In the genomic region with DNA sequence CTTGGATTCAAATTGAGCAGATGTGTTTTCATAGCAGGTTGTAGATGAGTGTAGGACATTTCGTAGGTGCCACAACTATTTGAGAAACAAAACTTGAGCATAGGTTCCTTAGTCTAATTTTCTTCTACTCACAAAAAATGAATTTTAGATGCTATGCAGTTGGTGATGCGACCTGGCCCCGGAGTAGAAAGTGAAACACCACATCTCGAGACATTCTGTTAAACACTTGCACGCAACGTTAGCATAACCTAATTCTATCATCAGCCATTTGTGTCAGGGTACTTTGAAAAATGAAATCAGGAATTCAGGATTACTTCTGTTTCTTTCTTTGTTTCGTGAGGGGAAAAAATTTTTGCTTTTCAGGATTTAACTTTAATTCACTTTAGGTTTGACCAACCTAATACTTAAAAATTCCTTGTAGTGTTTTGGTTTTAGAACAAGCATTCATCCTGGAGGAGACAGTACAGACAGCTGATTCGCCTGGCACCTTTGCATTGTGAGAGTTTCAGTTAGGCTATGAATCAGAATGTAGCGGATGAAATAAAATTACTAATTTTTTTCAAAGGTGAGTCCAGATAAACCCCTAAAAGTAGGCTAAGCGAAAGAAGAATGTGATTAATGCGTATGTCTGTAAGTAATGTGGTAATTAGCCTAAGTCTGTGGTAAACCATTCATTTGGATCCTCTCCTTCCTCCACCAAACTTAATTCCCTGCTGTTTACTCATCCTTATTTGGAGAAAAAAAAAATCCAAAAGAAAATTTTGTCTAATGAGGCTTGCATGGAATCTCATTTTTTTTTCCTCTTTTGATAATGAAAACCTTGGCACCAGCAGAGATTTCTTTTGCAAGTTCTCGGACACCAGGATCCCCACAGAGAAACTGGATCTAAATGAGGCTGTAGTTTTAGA, we compare ENCODE assay signal across 24 cellular contexts. TPM values are rescaled to one million over a fixed set of nuclear protein-coding genes. Genes with fewer than 3 reads are reported as not detected.
DNase-seq lines count a peak whose midpoint lies in the region; ATAC-seq and TF ChIP-seq lines count a peak whose summit lies in the region.
"Had no signal": no experiment of that assay in that cellular context is flagged by ENCODE, and none has a peak within 500 bp of the region (broad histone marks: within the 10 kb centered on the region; RNA-seq: fewer than 3 reads in every experiment).

No MANE protein-coding gene starts in this region.

- H3K36me3 ChIP-seq in body of pancreas (replicated peaks in 1 of 2; ENCODE audit: insufficient read depth in 1 of 2, low read depth in 2 of 2), result peaks cover 3 to 4% of the 10 kb centered on the region in 2 donors

- H3K27ac ChIP-seq in body of pancreas, result no peak overlapping the region
- H3K27ac ChIP-seq: GM23248, PC-9 had no signal

- no peaks in the 10 kb centered on the region for H3K9me3 Mint-ChIP-seq in WTC11
- H3K9me3 Mint-ChIP-seq: CD8-positive, alpha-beta memory T cell had no signal

- H3K4me3 Mint-ChIP-seq in WTC11, result no peak overlapping the region
- H3K4me3 Mint-ChIP-seq: CD8-positive, alpha-beta memory T cell had no signal

- DNase-seq in A172 (ENCODE audit: low spot score) (peak; percentile 64), GM12865 (ENCODE audit: low read depth) (peak; percentile 22), WTC11 (ENCODE audit: low spot score) (no peak), kidney tubule cell (ENCODE audit: low spot score) (peak; percentile 24), left colon (no peak), AG20443 (ENCODE audit: low spot score) (no peak), body of pancreas (no peak)
- DNase-seq: ACHN; C1 segment of cervical spinal cord; CD8-positive, alpha-beta memory T cell; DMS53; GDM1; GM23248; KG1; NCI-H1092 treated with DMSO at 0.1 percent for 48 hours; NCI-H1436 treated with DMSO at 0.1 percent for 48 hours; NCI-H1930; NCI-H69; PC-9; RPMI8226; SIG-M5; SK-N-SH had no signal

- intact Hi-C loops in left colon (cut with DNase I, micrococcal nuclease) (no loop called here), body of pancreas (cut with DNase I) (no loop called here)

- POLR2A ChIA-PET in WTC11 (lab: Charles Lee), result interaction anchor here (0.7 kb wide), 1 partner anchor 13 kb away, joined by 3 read pairs; no protein-coding TSS in a partner anchor

- WGBS in body of pancreas, 2 donors, result 81 to 95% methylated on average over 12 of the region's 12 CpGs

- H3K27me3 ChIP-seq in body of pancreas, result no peaks in the 10 kb centered on the region

- no peaks in the 10 kb centered on the region for H3K27me3 Mint-ChIP-seq in WTC11 (ENCODE audit: low read depth)

- H3K4me1 ChIP-seq in body of pancreas, result peaks cover 12% of the 10 kb centered on the region

- H3K4me3 ChIP-seq in GM12865 (ENCODE audit: low read depth, low read length) (no peak overlapping the region), body of pancreas (no peak overlapping the region)
- H3K4me3 ChIP-seq: GM23248, HAP-1, PC-9 had no signal

- no peak for TF ChIP-seq POLR2A in body of pancreas (IDR thresholded peaks at IDR 0.05)

- TF ChIP-seq CTCF in GM12865 (IDR thresholded peaks at IDR 0.05; ENCODE audit: insufficient read depth, low read depth, low read length, missing control alignments), result no peak
- TF ChIP-seq CTCF in WTC11 (IDR thresholded peaks at IDR 0.05), result no peak
- no peak for TF ChIP-seq CTCF in body of pancreas (IDR thresholded peaks at IDR 0.05)

- ATAC-seq in WTC11, result no peak
- ATAC-seq in left colon, result no peak
- no peak for ATAC-seq in GM18867 (IDR thresholded peaks at IDR 0.05; ENCODE audit: unreplicated experiment)
- no peak for ATAC-seq in body of pancreas

- H3K27ac Mint-ChIP-seq in WTC11, result peak overlapping the region; percentile 51
- H3K27ac Mint-ChIP-seq: CD8-positive, alpha-beta memory T cell had no signal

- H3K9me3 ChIP-seq in body of pancreas, result no peaks in the 10 kb centered on the region
- H3K9me3 ChIP-seq: HAP-1, SK-N-SH had no signal

- H3K4me1 Mint-ChIP-seq in WTC11, result peaks cover 33% of the 10 kb centered on the region
- H3K4me1 Mint-ChIP-seq: CD8-positive, alpha-beta memory T cell had no signal

- CTCF ChIA-PET in WTC11 (lab: Charles Lee), result interaction anchor here (1.5 kb wide), 1 partner anchor 693 kb away, joined by 4 read pairs; no protein-coding TSS in a partner anchor

- H3K36me3 Mint-ChIP-seq in WTC11, result peaks cover 18% of the 10 kb centered on the region
- H3K36me3 Mint-ChIP-seq: CD8-positive, alpha-beta memory T cell had no signal

TF ChIP-seq in WTC11, 78 proteins besides CTCF, POLR2A, EP300 and RAD21:
- TF ChIP-seq FOXJ3 (CRISPR knock-in tag; IDR thresholded peaks at IDR 0.05; ENCODE audit: borderline replicate concordance) (no peak), ESRRA (CRISPR knock-in tag; IDR thresholded peaks at IDR 0.05; ENCODE audit: borderline replicate concordance) (no peak), ZNF671 (CRISPR knock-in tag; IDR thresholded peaks at IDR 0.05) (no peak), NR2C2 (CRISPR knock-in tag; IDR thresholded peaks at IDR 0.05) (no peak), CBFB (CRISPR knock-in tag; IDR thresholded peaks at IDR 0.05; ENCODE audit: low read depth) (no peak)
- TF ChIP-seq, protein P1, sequence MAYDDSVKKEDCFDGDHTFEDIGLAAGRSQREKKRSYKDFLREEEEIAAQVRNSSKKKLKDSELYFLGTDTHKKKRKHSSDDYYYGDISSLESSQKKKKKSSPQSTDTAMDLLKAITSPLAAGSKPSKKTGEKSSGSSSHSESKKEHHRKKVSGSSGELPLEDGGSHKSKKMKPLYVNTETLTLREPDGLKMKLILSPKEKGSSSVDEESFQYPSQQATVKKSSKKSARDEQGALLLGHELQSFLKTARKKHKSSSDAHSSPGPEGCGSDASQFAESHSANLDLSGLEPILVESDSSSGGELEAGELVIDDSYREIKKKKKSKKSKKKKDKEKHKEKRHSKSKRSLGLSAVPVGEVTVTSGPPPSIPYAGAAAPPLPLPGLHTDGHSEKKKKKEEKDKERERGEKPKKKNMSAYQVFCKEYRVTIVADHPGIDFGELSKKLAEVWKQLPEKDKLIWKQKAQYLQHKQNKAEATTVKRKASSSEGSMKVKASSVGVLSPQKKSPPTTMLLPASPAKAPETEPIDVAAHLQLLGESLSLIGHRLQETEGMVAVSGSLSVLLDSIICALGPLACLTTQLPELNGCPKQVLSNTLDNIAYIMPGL (CRISPR knock-in tag; IDR thresholded peaks at IDR 0.05), result no peak

RNA-seq across cellular contexts. Expression of gene MAP3K21, which starts 44.9 kb away (rescaled TPM):
- total RNA-seq in A172 (2014; rRNA removed; shearing (Covaris generic)), result 5.9 and 8.7 TPM in 2 replicates
- total RNA-seq in WTC11 (2021) (21.1 to 24.0 TPM (median 23.0 TPM) in 3 replicates), left colon (10 to 100 TPM; 16.3 to 18.1 TPM), body of pancreas (10 to 100 TPM; 40.2 to 62.3 TPM)
- total RNA-seq: GM23248 had no signal

Comparison
In these comparisons a context has a peak if more than half of its experiments do, and no peak if none do; other contexts are left out.
1. DNase-seq: peak in A172 (single experiment), GM12865 (single experiment) and kidney tubule cell (single experiment); none in WTC11 (single experiment), left colon (0 of 2), AG20443 (single experiment) and body of pancreas (0 of 4).